Comparison of ENCODE assay signal across 30 cellular contexts in the genomic region with DNA sequence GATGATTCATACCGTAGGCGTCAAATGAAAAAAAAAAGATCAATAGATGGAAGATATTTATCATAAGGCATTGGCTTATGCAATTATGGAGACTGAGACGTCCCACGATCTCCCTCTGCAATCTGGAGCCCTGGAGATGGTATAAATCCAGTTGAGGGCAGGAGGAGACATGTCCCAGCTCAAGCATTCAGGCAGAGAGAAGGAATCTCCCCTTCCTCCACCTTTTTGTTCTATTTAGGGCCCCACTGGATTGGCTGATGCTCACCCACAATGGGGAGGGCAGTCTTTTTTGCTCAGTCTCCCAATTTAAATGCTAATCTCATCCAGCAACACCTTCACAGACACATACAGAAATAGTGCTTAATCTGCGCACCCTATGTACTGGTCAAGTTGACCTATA.
"Had no signal": no experiment of that assay in that cellular context is flagged by ENCODE, and none has a peak within 500 bp of the region (broad histone marks: within the 10 kb centered on the region; RNA-seq: fewer than 3 reads in every experiment).

No MANE protein-coding gene starts in this region.

- H3K4me1 ChIP-seq: left ventricle myocardium inferior, pancreas, prostate gland, stomach, testis, thyroid gland, transverse colon, upper lobe of left lung, vagina had no signal

- H3K4me1 Mint-ChIP-seq: immature natural killer cell; memory B cell; naive thymus-derived CD8-positive, alpha-beta T cell; nephron; neural crest cell; stimulated activated naive B cell treated with anti-CD40 and anti-IgM and Interleukin-4, amounts not matched to agents 10 μg/mL and 1 μg/mL and 100 μg/mL, for 72 hours had no signal

- DNase-seq: hypothalamus; immature natural killer cell; left ventricle myocardium inferior; midbrain; mucosa of descending colon; naive thymus-derived CD8-positive, alpha-beta T cell; nucleus accumbens; pancreas; posterior cingulate gyrus; retina; right cardiac atrium; stimulated activated CD4-positive, alpha-beta T cell treated with anti-CD3 and anti-CD28 coated beads, Interleukin-12 subunit alpha, Interleukin-12 subunit beta, amount 100 ng/mL, for 4 hours; stimulated activated CD4-positive, alpha-beta T cell treated with anti-CD3 and anti-CD28 coated beads, Interleukin-15, amount 100 ng/mL, for 24 hours; stimulated activated CD4-positive, alpha-beta T cell treated with anti-CD3 and anti-CD28 coated beads, Interleukin-2, amount 100 ng/mL, for 24 hours; stimulated activated CD4-positive, alpha-beta T cell treated with anti-CD3 and anti-CD28 coated beads, Interleukin-4, amount 100 ng/mL, for 1 hour; stimulated activated naive B cell treated with anti-CD40 and anti-IgM and Interleukin-4, amounts not matched to agents 10 μg/mL and 1 μg/mL and 100 μg/mL, for 72 hours; stimulated activated naive CD8-positive, alpha-beta T cell treated with anti-CD3 and anti-CD28 coated beads, Interleukin-15, Interleukin-2, amounts not matched to agents 100 U/mL and 50 U/mL, for 24 hours; stomach; testis; thyroid gland; transverse colon; upper lobe of left lung had no signal

- H3K27me3 ChIP-seq: pancreas, testis, thyroid gland, upper lobe of left lung, vagina had no signal

- H3K9me3 ChIP-seq: left ventricle myocardium inferior, mucosa of descending colon, pancreas, prostate gland, stomach, testis, thyroid gland, transverse colon, upper lobe of left lung, vagina had no signal

- H3K4me3 Mint-ChIP-seq: immature natural killer cell; memory B cell; naive thymus-derived CD8-positive, alpha-beta T cell; nephron; neural crest cell; stimulated activated naive B cell treated with anti-CD40 and anti-IgM and Interleukin-4, amounts not matched to agents 10 μg/mL and 1 μg/mL and 100 μg/mL, for 72 hours had no signal

- ATAC-seq: mucosa of descending colon; naive thymus-derived CD8-positive, alpha-beta T cell; pancreas; right cardiac atrium; sciatic nerve; stimulated activated naive B cell treated with anti-CD40 and anti-IgM and Interleukin-4, amounts not matched to agents 10 μg/mL and 1 μg/mL and 100 μg/mL, for 72 hours; stimulated activated naive CD8-positive, alpha-beta T cell treated with anti-CD3 and anti-CD28 coated beads, Interleukin-15, Interleukin-2, amounts not matched to agents 100 U/mL and 50 U/mL, for 24 hours had no signal

- H3K9me3 Mint-ChIP-seq: immature natural killer cell; nephron; stimulated activated naive B cell treated with anti-CD40 and anti-IgM and Interleukin-4, amounts not matched to agents 10 μg/mL and 1 μg/mL and 100 μg/mL, for 72 hours had no signal

- H3K27ac Mint-ChIP-seq: immature natural killer cell; memory B cell; naive thymus-derived CD8-positive, alpha-beta T cell; nephron; stimulated activated naive B cell treated with anti-CD40 and anti-IgM and Interleukin-4, amounts not matched to agents 10 μg/mL and 1 μg/mL and 100 μg/mL, for 72 hours had no signal

- H3K36me3 ChIP-seq: left ventricle myocardium inferior, pancreas, prostate gland, stomach, thyroid gland, transverse colon, upper lobe of left lung, vagina had no signal

- H3K4me3 ChIP-seq: left ventricle myocardium inferior, lung, mucosa of descending colon, pancreas, prostate gland, skin epidermis, stomach, testis, thyroid gland, transverse colon, upper lobe of left lung, vagina had no signal

- H3K36me3 Mint-ChIP-seq: immature natural killer cell; memory B cell; stimulated activated naive B cell treated with anti-CD40 and anti-IgM and Interleukin-4, amounts not matched to agents 10 μg/mL and 1 μg/mL and 100 μg/mL, for 72 hours had no signal

- H3K27ac ChIP-seq: left ventricle myocardium inferior, pancreas, prostate gland, skin epidermis, stomach, testis, thyroid gland, transverse colon, upper lobe of left lung, vagina had no signal
